Comparison of ENCODE assay signal across 1 cellular context in genomic region chr2:226794751-226795171, GRCh38.
A peak's percentile ranks its signal among the peaks of the same experiment; 100 is the strongest.
TF ChIP-seq lines count a peak whose summit lies in the region.

No MANE protein-coding gene starts in this region.

TF ChIP-seq in HepG2, 621 proteins besides CTCF, POLR2A, EP300 and RAD21:
- TF ChIP-seq MTF1 (CRISPR knock-in tag; IDR thresholded peaks at IDR 0.05) (no peak), ZNF605 (CRISPR knock-in tag; IDR thresholded peaks at IDR 0.05) (0 out of 2 replicates have a peak, but pooled peaks have one; percentile 26), SOX13 (IDR thresholded peaks at IDR 0.05) (no peak), SOX13 (CRISPR knock-in tag; conservative IDR thresholded peaks at IDR 0.05 in 1 of 2, IDR thresholded peaks at IDR 0.05 in 1 of 2) (peak in 1 of 2 experiments; percentile 4; a peak in 1 of 4 replicates), ZNF510 (CRISPR knock-in tag; IDR thresholded peaks at IDR 0.05; ENCODE audit: low read depth) (no peak), E2F1 (CRISPR knock-in tag; IDR thresholded peaks at IDR 0.05) (0 out of 2 replicates have a peak, but pooled peaks have one; percentile 28), ZNF512B (CRISPR knock-in tag; IDR thresholded peaks at IDR 0.05; ENCODE audit: borderline replicate concordance) (0 out of 2 replicates have a peak, but pooled peaks have one; percentile 26)
TF ChIP-seq in HepG2: peak in this region for 4.
